Comparison of ENCODE assay signal across 10 cellular contexts in genomic region chr7:14834456-14834855, GRCh38.
DNase-seq lines count a peak whose midpoint lies in the region; ATAC-seq, FAIRE-seq and TF ChIP-seq lines count a peak whose summit lies in the region.
"Had no signal": no experiment of that assay in that cellular context is flagged by ENCODE, and none has a peak within 500 bp of the region (broad histone marks: within the 10 kb centered on the region; RNA-seq: fewer than 3 reads in every experiment).

No MANE protein-coding gene starts in this region.

- no peak for TF ChIP-seq CTCF in cardiac fibroblast (IDR thresholded peaks at IDR 0.05; ENCODE audit: low read depth, low read length)

- peak; percentile 56 for ATAC-seq in HG03457 (IDR thresholded peaks at IDR 0.05; ENCODE audit: unreplicated experiment)

- H3K4me3 ChIP-seq in cardiac fibroblast (replicated peaks in 1 of 2; ENCODE audit: low read depth in 2 of 2, low read length in 2 of 2) (peak overlapping the region in 1 of 2 donors; percentile 1), skeletal muscle tissue (ENCODE audit: low read length in 3 of 3) (peak overlapping the region in 2 of 3 donors; percentile 1 to 9)
- H3K4me3 ChIP-seq: SJSA1 had no signal

- H3K27ac ChIP-seq in skeletal muscle tissue (ENCODE audit: low read depth, low read length): peak overlapping the region; percentile 95
- H3K27ac ChIP-seq: SJSA1 had no signal

- no peak overlapping the region for H3K9ac ChIP-seq in skeletal muscle tissue (ENCODE audit: low read depth in 1 of 3, low read length in 3 of 3)

- no peaks in the 10 kb centered on the region for H3K9me3 ChIP-seq in skeletal muscle tissue (ENCODE audit: control insufficient read depth in 3 of 3, low read length in 3 of 3)
- H3K9me3 ChIP-seq: SJSA1 had no signal

- H3K27me3 ChIP-seq in skeletal muscle tissue (ENCODE audit: control insufficient read depth in 3 of 3, insufficient read depth in 3 of 3, low read length in 3 of 3): no peaks in the 10 kb centered on the region
- H3K27me3 ChIP-seq: SJSA1 had no signal

- DNase-seq in NCI-H2196 (lab: John Stamatoyannopoulos, UW; ENCODE audit: unreplicated experiment) (peak; percentile 8), NCI-H2196 treated with DMSO at 0.1 percent for 48 hours (lab: John Stamatoyannopoulos, UW; ENCODE audit: unreplicated experiment) (no peak), cardiac fibroblast (ENCODE audit: low read depth in 2 of 2) (peak; percentile 76 to 91), RCC 7860 (ENCODE audit: low spot score) (no peak), NCI-H187 (lab: John Stamatoyannopoulos, UW) (no peak)
- DNase-seq in stimulated activated CD4-positive, alpha-beta T cell treated with anti-CD3 and anti-CD28 coated beads, Interleukin-4, amount 100 ng/mL, for 1 hour: no peak

- no peak for FAIRE-seq in RCC 7860 (lab: Jason Lieb, UNC)
- FAIRE-seq: endothelial cell of umbilical vein had no signal

- no peaks in the 10 kb centered on the region for H3K36me3 ChIP-seq in skeletal muscle tissue (ENCODE audit: control insufficient read depth in 3 of 3, insufficient read depth in 3 of 3, low read length in 3 of 3)
- H3K36me3 ChIP-seq: SJSA1 had no signal

- peaks cover 28 to 32% (median 31%) of the 10 kb centered on the region in 3 donors for H3K4me1 ChIP-seq in skeletal muscle tissue (ENCODE audit: control insufficient read depth in 3 of 3, insufficient read depth in 3 of 3, low read length in 3 of 3)
- H3K4me1 ChIP-seq: SJSA1 had no signal

Comparison
In these comparisons a context has a peak if more than half of its experiments do, and no peak if none do; other contexts are left out.
1. DNase-seq: peak in NCI-H2196 (single experiment) and cardiac fibroblast (2 of 2); none in NCI-H2196 treated with DMSO at 0.1 percent for 48 hours (single experiment), RCC 7860 (single experiment), stimulated activated CD4-positive, alpha-beta T cell treated with anti-CD3 and anti-CD28 coated beads, Interleukin-4, amount 100 ng/mL, for 1 hour (single experiment) and NCI-H187 (0 of 2).